ENCODE assay signal across 38 cellular contexts in genomic region chr10:5361966-5362365, GRCh38. TPM values are rescaled to one million over a fixed set of nuclear protein-coding genes. Genes with fewer than 3 reads are reported as not detected.
"Had no signal": no experiment of that assay in that cellular context is flagged by ENCODE, and none has a peak within 500 bp of the region (broad histone marks: within the 10 kb centered on the region; RNA-seq: fewer than 3 reads in every experiment).

No MANE protein-coding gene starts in this region.

- H3K27ac ChIP-seq: adrenal gland, body of pancreas, breast epithelium, KMS-11, Peyer's patch, RWPE1 had no signal

- H3K9me3 Mint-ChIP-seq: activated naive CD4-positive, alpha-beta T cell treated with anti-CD3 and anti-CD28 coated beads, Interleukin-2, amount 50 U/mL, for 72 hours; activated T-helper 17 cell treated with anti-CD3 and anti-CD28 coated beads, Interleukin-2, amount 50 U/mL, for 72 hours had no signal

- ATAC-seq: activated T-helper 17 cell treated with anti-CD3 and anti-CD28 coated beads, Interleukin-2, amount 50 U/mL, for 72 hours; body of pancreas; PC-3; Right ventricle myocardium inferior; SK-N-SH treated with all-trans-retinoic acid at 6 μM for 48 hours had no signal

- H3K9ac ChIP-seq: KMS-11 had no signal

- H3K27ac Mint-ChIP-seq: activated naive CD4-positive, alpha-beta T cell treated with anti-CD3 and anti-CD28 coated beads, Interleukin-2, amount 50 U/mL, for 72 hours; activated T-helper 17 cell treated with anti-CD3 and anti-CD28 coated beads, Interleukin-2, amount 50 U/mL, for 72 hours had no signal

- H3K4me1 Mint-ChIP-seq: activated T-helper 17 cell treated with anti-CD3 and anti-CD28 coated beads, Interleukin-2, amount 50 U/mL, for 72 hours had no signal

- H3K36me3 ChIP-seq: adrenal gland, breast epithelium, Peyer's patch had no signal

- H3K36me3 Mint-ChIP-seq: activated naive CD4-positive, alpha-beta T cell treated with anti-CD3 and anti-CD28 coated beads, Interleukin-2, amount 50 U/mL, for 72 hours had no signal

- H3K4me3 Mint-ChIP-seq: activated T-helper 17 cell treated with anti-CD3 and anti-CD28 coated beads, Interleukin-2, amount 50 U/mL, for 72 hours had no signal

- DNase-seq: activated CD4-positive, alpha-beta T cell treated with anti-CD3 and anti-CD28 coated beads, Interleukin-2, amount 50 U/mL, for 4 hours; activated CD8-positive, alpha-beta memory T cell treated with anti-CD3 and anti-CD28 coated beads, Interleukin-2, amount 50 U/mL, for 4 hours; activated effector memory CD4-positive, alpha-beta T cell treated with anti-CD3 and anti-CD28 coated beads, Interleukin-2, amount 50 U/mL, for 16 hours; activated naive CD4-positive, alpha-beta T cell treated with Interleukin-2 at 50 U/mL for 16 hours; activated T-cell treated with anti-CD3 and anti-CD28 coated beads, Interleukin-2, amount 50 U/mL, for 48 hours; adrenal gland; body of pancreas; caudate nucleus; cerebellar nuclear complex; MM.1S; MV-4-11; NCI-H1092 treated with DMSO at 0.1 percent for 48 hours; NCI-H146; NCI-H187; NCI-H2029 treated with DMSO at 0.1 percent for 48 hours; NCI-H2107; NCI-H2171; NCI-H510A; NCI-H526; NCI-H748 treated with DMSO at 0.1 percent for 48 hours; NK-92 treated with Interleukin-12 subunit alpha and Interleukin-12 subunit beta, amount 100 ng/mL, for 24 hours; PC-3; Peyer's patch; SIG-M5; SW 1271; T-helper 1 cell; T-helper 2 cell; T-helper 9 cell had no signal

- H3K27me3 ChIP-seq: body of pancreas, Peyer's patch had no signal

- H3K4me2 ChIP-seq: KMS-11 had no signal

- FAIRE-seq: astrocyte had no signal

- H3K4me3 ChIP-seq: adrenal gland, body of pancreas, breast epithelium, Peyer's patch had no signal

- H3K9me3 ChIP-seq: adrenal gland, body of pancreas, breast epithelium, Peyer's patch had no signal

- H3K4me1 ChIP-seq: adrenal gland, breast epithelium had no signal

RNA-seq across cellular contexts. Expression of gene UCN3, which starts 2.8 kb away (rescaled TPM):
- total RNA-seq: activated naive CD4-positive, alpha-beta T cell treated with anti-CD3 and anti-CD28 coated beads, Interleukin-2, amount 50 U/mL, for 72 hours; activated T-helper 17 cell treated with anti-CD3 and anti-CD28 coated beads, Interleukin-2, amount 50 U/mL, for 72 hours; astrocyte; breast epithelium; LHCN-M2; PC-3; Right ventricle myocardium inferior; SK-MEL-5 had no signal

RNA-seq across cellular contexts. Expression of gene TUBAL3, which starts 42.7 kb away (rescaled TPM):
- total RNA-seq: activated naive CD4-positive, alpha-beta T cell treated with anti-CD3 and anti-CD28 coated beads, Interleukin-2, amount 50 U/mL, for 72 hours; activated T-helper 17 cell treated with anti-CD3 and anti-CD28 coated beads, Interleukin-2, amount 50 U/mL, for 72 hours; adrenal gland; astrocyte; body of pancreas; LHCN-M2; PC-3; Right ventricle myocardium inferior had no signal
- polyA plus RNA-seq: adrenal gland had no signal
